ENCODE assay signal across 21 cellular contexts in the genomic region with DNA sequence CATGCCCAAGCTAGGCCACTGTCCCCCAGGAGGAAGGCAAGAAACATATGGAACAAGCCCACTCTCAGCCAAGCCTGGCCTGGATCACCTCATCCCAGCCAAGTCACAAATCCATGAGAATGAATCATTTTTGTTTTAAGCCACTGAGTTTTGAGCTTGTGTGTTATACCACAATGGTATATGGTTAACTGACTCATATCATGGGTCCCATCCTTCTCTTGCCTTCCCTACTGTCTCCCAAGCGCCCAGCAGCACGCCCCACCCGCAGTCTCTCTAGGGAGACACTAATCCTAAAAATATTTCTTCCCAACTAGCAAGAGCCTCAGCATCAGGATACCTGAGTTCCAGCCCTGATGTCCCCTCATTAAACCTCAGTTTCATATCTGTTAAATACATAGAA.
"Had no signal": no experiment of that assay in that cellular context is flagged by ENCODE, and none has a peak within 500 bp of the region (broad histone marks: within the 10 kb centered on the region; RNA-seq: fewer than 3 reads in every experiment).

No MANE protein-coding gene starts in this region.

- H3K9me3 Mint-ChIP-seq: activated naive CD4-positive, alpha-beta T cell treated with anti-CD3 and anti-CD28 coated beads, Interleukin-2, amount 10 ng/mL, durations not matched to agents 7 days and 5 days; brain; neural crest cell; stimulated activated naive CD8-positive, alpha-beta T cell treated with anti-CD3 and anti-CD28 coated beads, Interleukin-15, Interleukin-2, amounts not matched to agents 100 ng/mL and 50 ng/mL, for 24 hours; T-helper 1 cell treated with Interleukin-12 subunit alpha and Interleukin-12 subunit beta and Interleukin-4 antibody, amounts not matched to agents 30 μg/mL and 1 μg/mL, for 36 hours had no signal

- H3K27ac Mint-ChIP-seq: activated naive CD4-positive, alpha-beta T cell treated with anti-CD3 and anti-CD28 coated beads, Interleukin-2, amount 10 ng/mL, durations not matched to agents 7 days and 5 days; brain; naive thymus-derived CD4-positive, alpha-beta T cell; progenitor cell of endocrine pancreas; stimulated activated naive CD8-positive, alpha-beta T cell treated with anti-CD3 and anti-CD28 coated beads, Interleukin-15, Interleukin-2, amounts not matched to agents 100 ng/mL and 50 ng/mL, for 24 hours; T-helper 1 cell treated with Interleukin-12 subunit alpha and Interleukin-12 subunit beta and Interleukin-4 antibody, amounts not matched to agents 30 μg/mL and 1 μg/mL, for 36 hours had no signal

- DNase-seq: activated CD4-positive, alpha-beta T cell treated with anti-CD3 and anti-CD28 coated beads for 4 hours; activated CD4-positive, alpha-beta T cell treated with anti-CD3 and anti-CD28 coated beads, Interleukin-2, amount 50 U/mL, for 48 hours; activated CD4-positive, CD25-positive, alpha-beta regulatory T cell; activated CD8-positive, alpha-beta memory T cell treated with anti-CD3 and anti-CD28 coated beads, Interleukin-2, amount 50 U/mL, for 48 hours; activated effector memory CD4-positive, alpha-beta T cell treated with Interleukin-2 at 50 U/mL for 16 hours; activated naive CD4-positive, alpha-beta T cell treated with anti-CD3 and anti-CD28 coated beads, Interleukin-2, amount 10 ng/mL, durations not matched to agents 7 days and 5 days; activated T-cell treated with anti-CD3 and anti-CD28 coated beads, Interleukin-2, amount 50 U/mL, for 48 hours; central memory CD4-positive, alpha-beta T cell; dermis blood vessel endothelial cell; effector CD8-positive, alpha-beta T cell; kidney; left lung; naive thymus-derived CD4-positive, alpha-beta T cell; stimulated activated CD4-positive, alpha-beta T cell treated with anti-CD3 and anti-CD28 coated beads, Interleukin-1b, Interleukin-23, amount 100 ng/mL, for 48 hours; tibial artery had no signal

- H3K36me3 Mint-ChIP-seq: activated naive CD4-positive, alpha-beta T cell treated with anti-CD3 and anti-CD28 coated beads, Interleukin-2, amount 10 ng/mL, durations not matched to agents 7 days and 5 days; brain; naive thymus-derived CD4-positive, alpha-beta T cell had no signal

- H3K27ac ChIP-seq: left lung, tibial artery had no signal

- H3K4me3 ChIP-seq: left lung, lung, tibial artery had no signal

- H3K4me3 Mint-ChIP-seq: activated naive CD4-positive, alpha-beta T cell treated with anti-CD3 and anti-CD28 coated beads, Interleukin-2, amount 10 ng/mL, durations not matched to agents 7 days and 5 days; brain; naive thymus-derived CD4-positive, alpha-beta T cell; neural crest cell; stimulated activated naive CD8-positive, alpha-beta T cell treated with anti-CD3 and anti-CD28 coated beads, Interleukin-15, Interleukin-2, amounts not matched to agents 100 ng/mL and 50 ng/mL, for 24 hours; T-helper 1 cell treated with Interleukin-12 subunit alpha and Interleukin-12 subunit beta and Interleukin-4 antibody, amounts not matched to agents 30 μg/mL and 1 μg/mL, for 36 hours had no signal

- H3K4me1 ChIP-seq: left lung, tibial artery had no signal

- H3K9me3 ChIP-seq: tibial artery had no signal

- H3K4me1 Mint-ChIP-seq: activated naive CD4-positive, alpha-beta T cell treated with anti-CD3 and anti-CD28 coated beads, Interleukin-2, amount 10 ng/mL, durations not matched to agents 7 days and 5 days; brain; neural crest cell had no signal

- H3K27me3 ChIP-seq: left lung, tibial artery had no signal

- H3K36me3 ChIP-seq: left lung, tibial artery had no signal
